15 cellular contexts compared by ENCODE assay signal in the genomic region with DNA sequence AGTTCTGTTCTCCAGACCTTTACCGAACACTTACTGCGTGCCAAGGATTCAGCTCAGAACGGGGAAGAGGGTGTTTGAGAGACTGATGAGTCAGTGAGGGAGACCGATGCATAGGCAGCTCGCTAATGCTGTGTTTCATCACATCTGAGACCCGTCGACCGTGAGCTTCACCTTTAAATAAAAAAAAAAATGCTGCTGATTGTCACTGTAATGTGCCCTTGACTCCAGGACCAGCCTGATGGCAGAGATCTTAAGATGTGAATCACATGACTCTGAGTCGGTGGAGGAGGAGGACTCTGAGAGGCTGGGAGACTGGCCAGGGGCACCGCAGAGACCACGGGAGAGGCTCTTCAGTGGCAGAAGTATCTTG. TPM values are rescaled to one million over a fixed set of nuclear protein-coding genes. Genes with fewer than 3 reads are reported as not detected.
DNase-seq lines count a peak whose midpoint lies in the region; ATAC-seq and TF ChIP-seq lines count a peak whose summit lies in the region.
"Had no signal": no experiment of that assay in that cellular context is flagged by ENCODE, and none has a peak within 500 bp of the region (broad histone marks: within the 10 kb centered on the region; RNA-seq: fewer than 3 reads in every experiment).

No MANE protein-coding gene starts in this region.

- intact Hi-C loops in Panc1 (cut with micrococcal nuclease; ENCODE audit: unreplicated experiment), result no loop called here
- intact Hi-C loops in activated CD4-positive, alpha-beta T cell treated with anti-CD3 and anti-CD28 coated beads, Interleukin-2, amount 10 ng/mL, durations not matched to agents 24 days and 14 days (cut with micrococcal nuclease), result no loop called here

- H3K27ac ChIP-seq in Panc1 (ENCODE audit: low read length) (peak overlapping the region; percentile 84), endodermal cell (ENCODE audit: low read depth, low read length) (no peak overlapping the region), suprapubic skin (no peak overlapping the region)
- H3K27ac ChIP-seq: BLaER1 had no signal

- DNase-seq in AG10803 (ENCODE audit: low read depth), result peak; percentile 36
- DNase-seq in Panc1 (ENCODE audit: low read depth, low spot score), result no peak
- DNase-seq in endodermal cell, result no peak
- DNase-seq in nephron progenitor cell, result no peak
- no peak for DNase-seq in activated CD4-positive, alpha-beta T cell treated with anti-CD3 and anti-CD28 coated beads, Interleukin-2, amount 10 ng/mL, durations not matched to agents 24 days and 14 days
- DNase-seq in NCI-H446 treated with DMSO at 0.1 percent for 48 hours (lab: John Stamatoyannopoulos, UW), result no peak
- DNase-seq in stimulated activated CD8-positive, alpha-beta memory T cell treated with anti-CD3 and anti-CD28 coated beads, Interleukin-4, amount 100 ng/mL, for 48 hours, result no peak
- DNase-seq in suprapubic skin (ENCODE audit: low spot score in 2 of 2), result no peak
- DNase-seq: activated B cell treated with CpG ODN at 0.5 μM for 24 hours; left ventricle myocardium superior; NCI-H1105 treated with DMSO at 0.1 percent for 48 hours; OCI-M1; stimulated activated naive CD8-positive, alpha-beta T cell treated with anti-CD3 and anti-CD28 coated beads, Interleukin-15, Interleukin-2, amounts not matched to agents 100 U/mL and 50 U/mL, for 24 hours had no signal

- in situ Hi-C loops in Panc1 (cut with HindIII; ENCODE audit: low pct_unique_long_range_greater_than_20kb, low sequenced_read_pairs), result no loop called here

- H3K9me3 ChIP-seq in Panc1 (ENCODE audit: control insufficient read depth, insufficient read depth, low read depth, low read length) (no peaks in the 10 kb centered on the region), endodermal cell (ENCODE audit: control insufficient read depth, low read length) (no peaks in the 10 kb centered on the region), suprapubic skin (no peaks in the 10 kb centered on the region)
- H3K9me3 ChIP-seq: BLaER1 had no signal

- H3K9ac ChIP-seq in endodermal cell (ENCODE audit: extremely low read depth, low read length, poor library complexity, severe bottlenecking), result no peak overlapping the region
- H3K9ac ChIP-seq: BLaER1 had no signal

- H3K27me3 Mint-ChIP-seq in endodermal cell (ENCODE audit: insufficient read depth) (no peaks in the 10 kb centered on the region), nephron progenitor cell (ENCODE audit: low read depth, poor library complexity) (peaks cover 2% of the 10 kb centered on the region)
- H3K27me3 Mint-ChIP-seq in activated CD4-positive, alpha-beta T cell treated with anti-CD3 and anti-CD28 coated beads, Interleukin-2, amount 10 ng/mL, durations not matched to agents 24 days and 14 days, result no peaks in the 10 kb centered on the region
- H3K27me3 Mint-ChIP-seq: activated B cell treated with CpG ODN at 0.5 μM for 24 hours; activated naive CD4-positive, alpha-beta T cell treated with anti-CD3 and anti-CD28 coated beads, Interleukin-2, amount 50 U/mL, for 24 hours had no signal

- POLR2A ChIA-PET in Panc1 (lab: Charles Lee), result interaction anchor here (0.6 kb wide), 1 partner anchor 14 kb away, joined by 3 read pairs; no protein-coding TSS in a partner anchor

- H3K27ac Mint-ChIP-seq in endodermal cell, result peak overlapping the region; percentile 83
- peak overlapping the region; percentile 53 for H3K27ac Mint-ChIP-seq in nephron progenitor cell
- no peak overlapping the region for H3K27ac Mint-ChIP-seq in activated CD4-positive, alpha-beta T cell treated with anti-CD3 and anti-CD28 coated beads, Interleukin-2, amount 10 ng/mL, durations not matched to agents 24 days and 14 days
- H3K27ac Mint-ChIP-seq: activated B cell treated with CpG ODN at 0.5 μM for 24 hours; activated naive CD4-positive, alpha-beta T cell treated with anti-CD3 and anti-CD28 coated beads, Interleukin-2, amount 50 U/mL, for 24 hours had no signal

- ATAC-seq in Panc1, result peak; percentile 28; the same call in 1 of the 2 replicates
- ATAC-seq: left ventricle myocardium superior; stimulated activated naive CD8-positive, alpha-beta T cell treated with anti-CD3 and anti-CD28 coated beads, Interleukin-15, Interleukin-2, amounts not matched to agents 100 U/mL and 50 U/mL, for 24 hours had no signal

- WGBS in endodermal cell (ENCODE audit: insufficient coverage in 1 of 2, insufficient read length in 1 of 2), 2 experiments, result 86 to 87% methylated on average over 9 to 11 of the region's 11 CpGs
- 46% methylated on average over 11 of the region's 11 CpGs for WGBS in suprapubic skin

- TF ChIP-seq CTCF in AG10803 (conservative IDR thresholded peaks at IDR 0.05; ENCODE audit: low read length) (no peak), Panc1 (IDR thresholded peaks at IDR 0.05) (no peak), endodermal cell (conservative IDR thresholded peaks at IDR 0.05) (no peak), nephron progenitor cell (IDR thresholded peaks at IDR 0.05) (no peak), suprapubic skin (IDR thresholded peaks at IDR 0.05) (no peak)

- no TSS peak for BruUV-seq in Panc1 (replicated peaks; lab: Mats Ljungman, UMichigan)

- H3K4me1 Mint-ChIP-seq in endodermal cell (peaks cover 48% of the 10 kb centered on the region), nephron progenitor cell (peaks cover 90% of the 10 kb centered on the region)
- peaks cover 25% of the 10 kb centered on the region for H3K4me1 Mint-ChIP-seq in activated CD4-positive, alpha-beta T cell treated with anti-CD3 and anti-CD28 coated beads, Interleukin-2, amount 10 ng/mL, durations not matched to agents 24 days and 14 days

- TF ChIP-seq POLR2A in suprapubic skin (IDR thresholded peaks at IDR 0.05), result no peak

- no peak overlapping the region for H3K4me3 ChIP-seq in AG10803 (ENCODE audit: low read length)
- no peak overlapping the region for H3K4me3 ChIP-seq in Panc1 (ENCODE audit: low read depth in 2 of 2, low read length in 2 of 2)
- H3K4me3 ChIP-seq in endodermal cell (ENCODE audit: low read length), result no peak overlapping the region
- H3K4me3 ChIP-seq in suprapubic skin, result no peak overlapping the region
- H3K4me3 ChIP-seq: BLaER1 had no signal

- CTCF ChIA-PET in Panc1 (lab: Charles Lee), result interaction anchor here (0.6 to 0.9 kb wide), 3 partner anchors 45 to 58 kb away, joined by 4 to 6 read pairs (median 4); no protein-coding TSS in a partner anchor

- H3K27me3 ChIP-seq in Panc1 (ENCODE audit: control insufficient read depth, insufficient read depth, low read length), result no peaks in the 10 kb centered on the region
- no peaks in the 10 kb centered on the region for H3K27me3 ChIP-seq in endodermal cell (ENCODE audit: control insufficient read depth, insufficient read depth, low read length, poor library complexity, severe bottlenecking)
- no peaks in the 10 kb centered on the region for H3K27me3 ChIP-seq in suprapubic skin
- H3K27me3 ChIP-seq: BLaER1 had no signal

- TF ChIP-seq EP300 in suprapubic skin (IDR thresholded peaks at IDR 0.05), result no peak

- H3K4me3 Mint-ChIP-seq in endodermal cell (no peak overlapping the region), nephron progenitor cell (peak overlapping the region; percentile 72)
- no peak overlapping the region for H3K4me3 Mint-ChIP-seq in activated CD4-positive, alpha-beta T cell treated with anti-CD3 and anti-CD28 coated beads, Interleukin-2, amount 10 ng/mL, durations not matched to agents 24 days and 14 days
- H3K4me3 Mint-ChIP-seq: activated B cell treated with CpG ODN at 0.5 μM for 24 hours; activated naive CD4-positive, alpha-beta T cell treated with anti-CD3 and anti-CD28 coated beads, Interleukin-2, amount 50 U/mL, for 24 hours had no signal

- H3K36me3 Mint-ChIP-seq in endodermal cell (ENCODE audit: low read depth), result peaks cover 6% of the 10 kb centered on the region
- no peaks in the 10 kb centered on the region for H3K36me3 Mint-ChIP-seq in nephron progenitor cell (ENCODE audit: low read depth)
- no peaks in the 10 kb centered on the region for H3K36me3 Mint-ChIP-seq in activated CD4-positive, alpha-beta T cell treated with anti-CD3 and anti-CD28 coated beads, Interleukin-2, amount 10 ng/mL, durations not matched to agents 24 days and 14 days (ENCODE audit: low read depth)
- H3K36me3 Mint-ChIP-seq: activated naive CD4-positive, alpha-beta T cell treated with anti-CD3 and anti-CD28 coated beads, Interleukin-2, amount 50 U/mL, for 24 hours had no signal

- H3K36me3 ChIP-seq in Panc1 (ENCODE audit: control insufficient read depth, insufficient read depth, low read length), result no peaks in the 10 kb centered on the region
- H3K36me3 ChIP-seq in endodermal cell (ENCODE audit: control insufficient read depth, insufficient read depth, low read length), result no peaks in the 10 kb centered on the region
- H3K36me3 ChIP-seq in suprapubic skin, result peaks cover 3% of the 10 kb centered on the region

- H3K4me1 ChIP-seq in Panc1 (ENCODE audit: control insufficient read depth, insufficient read depth, low read length) (peaks cover 95% of the 10 kb centered on the region), endodermal cell (ENCODE audit: control insufficient read depth, insufficient read depth, low read length) (peaks cover 34% of the 10 kb centered on the region), suprapubic skin (peaks cover 81% of the 10 kb centered on the region)

- H3K9me3 Mint-ChIP-seq in endodermal cell (no peaks in the 10 kb centered on the region), nephron progenitor cell (no peaks in the 10 kb centered on the region)
- no peaks in the 10 kb centered on the region for H3K9me3 Mint-ChIP-seq in activated CD4-positive, alpha-beta T cell treated with anti-CD3 and anti-CD28 coated beads, Interleukin-2, amount 10 ng/mL, durations not matched to agents 24 days and 14 days
- H3K9me3 Mint-ChIP-seq: activated B cell treated with CpG ODN at 0.5 μM for 24 hours; activated naive CD4-positive, alpha-beta T cell treated with anti-CD3 and anti-CD28 coated beads, Interleukin-2, amount 50 U/mL, for 24 hours had no signal

RNA-seq across cellular contexts. Expression of a gene that starts 28.8 kb away (rescaled TPM):
- 73.7 TPM for total RNA-seq in Panc1 (2021; ENCODE audit: unreplicated experiment)
- polyA plus RNA-seq in Panc1 (2012; ENCODE audit: insufficient read length), result 59.2 TPM
- total RNA-seq in endodermal cell, result 10 to 100 TPM; 20.4 to 26.9 TPM
- polyA plus RNA-seq in endodermal cell (2013, experiment 1 of 2), result 10.5 TPM
- polyA plus RNA-seq in endodermal cell (2013, experiment 2 of 2), result 10.7 TPM
- 4.8 and 6.2 TPM in 2 replicates for total RNA-seq in activated CD4-positive, alpha-beta T cell treated with anti-CD3 and anti-CD28 coated beads, Interleukin-2, amount 10 ng/mL, durations not matched to agents 24 days and 14 days
- 10 to 100 TPM; 28.3 to 49.2 (median 42.1) TPM for total RNA-seq in suprapubic skin
